ENCODE assay signal across 15 cellular contexts in genomic region chr5:149412783-149413476, GRCh38. TPM values are rescaled to one million over a fixed set of nuclear protein-coding genes. Genes with fewer than 3 reads are reported as not detected.
DNase-seq lines count a peak whose midpoint lies in the region; ATAC-seq and TF ChIP-seq lines count a peak whose summit lies in the region.
"Had no signal": no experiment of that assay in that cellular context is flagged by ENCODE, and none has a peak within 500 bp of the region (broad histone marks: within the 10 kb centered on the region; RNA-seq: fewer than 3 reads in every experiment).

No MANE protein-coding gene starts in this region.

- H4K8ac ChIP-seq in H9 (replicated peaks; ENCODE audit: insufficient read length, low read depth, low read length) (no peak overlapping the region), mesendoderm (ENCODE audit: low read depth, low read length) (no peak overlapping the region)

- no peak overlapping the region for H3K18ac ChIP-seq in H9 (ENCODE audit: insufficient read length, low read depth, low read length)
- no peak overlapping the region for H3K18ac ChIP-seq in mesendoderm (ENCODE audit: low read length)

- H2BK15ac ChIP-seq in H9 (ENCODE audit: low read depth, low read length) (no peak overlapping the region), mesendoderm (replicated peaks; ENCODE audit: low read depth) (no peak overlapping the region)

- H3K27me3 Mint-ChIP-seq in H9 (ENCODE audit: low read depth): no peaks in the 10 kb centered on the region
- H3K27me3 Mint-ChIP-seq: activated naive CD4-positive, alpha-beta T cell treated with anti-CD3 and anti-CD28 coated beads, Interleukin-2, amount 50 U/mL, for 24 hours had no signal

- H3K4me3 ChIP-seq in mesendoderm (ENCODE audit: low read length) (no peak overlapping the region), stomach smooth muscle (ENCODE audit: low read length in 2 of 2) (peak overlapping the region; percentile 93 to 100)

- H4K20me1 ChIP-seq in H9 (ENCODE audit: control insufficient read depth, insufficient read depth, insufficient read length): no peaks in the 10 kb centered on the region

- no peaks in the 10 kb centered on the region for H3K4me1 ChIP-seq in H9 (ENCODE audit: insufficient read depth, low read length)
- H3K4me1 ChIP-seq in mesendoderm (ENCODE audit: control insufficient read depth, low read depth, low read length): peaks cover 17% of the 10 kb centered on the region
- H3K4me1 ChIP-seq in stomach smooth muscle (ENCODE audit: control insufficient read depth, insufficient read depth, low read length): peaks cover 66% of the 10 kb centered on the region

- H4K5ac ChIP-seq in H9 (ENCODE audit: insufficient read length, low read depth, low read length) (no peak overlapping the region), mesendoderm (ENCODE audit: low read length) (no peak overlapping the region)

- DNase-seq in H9 (no peak), mesendoderm (no peak), NCI-H2107 treated with DMSO at 0.1 percent for 48 hours (lab: John Stamatoyannopoulos, UW; ENCODE audit: unreplicated experiment) (no peak), pons (ENCODE audit: low spot score) (no peak)
- no peak for DNase-seq in stimulated activated naive CD8-positive, alpha-beta T cell treated with anti-CD3 and anti-CD28 coated beads, Interleukin-15, Interleukin-2, amounts not matched to agents 100 U/mL and 50 U/mL, for 24 hours
- DNase-seq in activated CD4-positive, alpha-beta T cell treated with anti-CD3 and anti-CD28 coated beads, Interleukin-2, amount 50 U/mL, for 1 hour: no peak
- DNase-seq: BE2C; DMS79; naive thymus-derived CD4-positive, alpha-beta T cell; NCI-H1694; NCI-H69 had no signal

- no peaks in the 10 kb centered on the region for H3K9me3 ChIP-seq in H9 (ENCODE audit: control insufficient read depth, low read depth, low read length)
- no peaks in the 10 kb centered on the region for H3K9me3 ChIP-seq in stomach smooth muscle (ENCODE audit: control insufficient read depth in 2 of 2, low read length in 2 of 2)
- H3K9me3 ChIP-seq: BE2C had no signal

- H3K27ac Mint-ChIP-seq in H9: peak overlapping the region; percentile 7 to 86 (median 28); a peak in 3 of 7 replicates
- H3K27ac Mint-ChIP-seq: activated naive CD4-positive, alpha-beta T cell treated with anti-CD3 and anti-CD28 coated beads, Interleukin-2, amount 50 U/mL, for 24 hours; naive thymus-derived CD4-positive, alpha-beta T cell had no signal

- no peak overlapping the region for H3T11ph ChIP-seq in H9 (ENCODE audit: low read length)

- H2BK5ac ChIP-seq in H9 (ENCODE audit: insufficient read length, low read length) (no peak overlapping the region), mesendoderm (ENCODE audit: low read length) (no peak overlapping the region)

- H3K56ac ChIP-seq in H9 (ENCODE audit: insufficient read length, low read depth, low read length): no peak overlapping the region
- peak overlapping the region; percentile 44 for H3K56ac ChIP-seq in mesendoderm (ENCODE audit: low read length)

- H2BK120ac ChIP-seq in H9 (ENCODE audit: low read depth, low read length, poor library complexity, severe bottlenecking) (no peak overlapping the region), mesendoderm (ENCODE audit: low read depth, low read length) (no peak overlapping the region)

- H3K4me2 ChIP-seq in H9 (ENCODE audit: insufficient read depth, insufficient read length, low read length) (no peak overlapping the region), mesendoderm (ENCODE audit: low read length) (no peak overlapping the region)

- peak; percentile 31 for ATAC-seq in esophagus mucosa
- no peak for ATAC-seq in stimulated activated naive CD8-positive, alpha-beta T cell treated with anti-CD3 and anti-CD28 coated beads, Interleukin-15, Interleukin-2, amounts not matched to agents 100 U/mL and 50 U/mL, for 24 hours
- ATAC-seq: naive thymus-derived CD4-positive, alpha-beta T cell had no signal

- no peaks in the 10 kb centered on the region for H3K23me2 ChIP-seq in H9 (ENCODE audit: insufficient read length, low read depth, low read length, poor library complexity, severe bottlenecking)

- H3K79me2 ChIP-seq in H9 (ENCODE audit: insufficient read depth, low read length) (no peaks in the 10 kb centered on the region), mesendoderm (ENCODE audit: control insufficient read depth, insufficient read depth, low read length) (no peaks in the 10 kb centered on the region)

- H3K36me3 Mint-ChIP-seq in H9 (ENCODE audit: insufficient read depth in 1 of 3, low read depth in 3 of 3): no peaks in the 10 kb centered on the region
- H3K36me3 Mint-ChIP-seq: activated naive CD4-positive, alpha-beta T cell treated with anti-CD3 and anti-CD28 coated beads, Interleukin-2, amount 50 U/mL, for 24 hours; naive thymus-derived CD4-positive, alpha-beta T cell had no signal

- no peaks in the 10 kb centered on the region for H3K36me3 ChIP-seq in mesendoderm (ENCODE audit: control insufficient read depth, insufficient read depth, low read length)
- peaks cover 87 to 92% of the 10 kb centered on the region in 2 donors for H3K36me3 ChIP-seq in stomach smooth muscle (ENCODE audit: control insufficient read depth in 2 of 2, insufficient read depth in 2 of 2, low read length in 2 of 2)
- H3K36me3 ChIP-seq: BE2C had no signal

- no peak for TF ChIP-seq CTCF in H9 (conservative IDR thresholded peaks at IDR 0.05)

- no peaks in the 10 kb centered on the region for H3K9me3 Mint-ChIP-seq in H9
- H3K9me3 Mint-ChIP-seq: activated naive CD4-positive, alpha-beta T cell treated with anti-CD3 and anti-CD28 coated beads, Interleukin-2, amount 50 U/mL, for 24 hours had no signal

- H2BK12ac ChIP-seq in H9 (ENCODE audit: insufficient read length, low read depth, low read length): no peak overlapping the region

- H3K79me1 ChIP-seq in H9 (ENCODE audit: insufficient read depth, low read depth, low read length, poor library complexity, severe bottlenecking) (no peaks in the 10 kb centered on the region), mesendoderm (ENCODE audit: low read length) (no peaks in the 10 kb centered on the region)

- H3K4me3 Mint-ChIP-seq in H9: no peak overlapping the region
- H3K4me3 Mint-ChIP-seq: activated naive CD4-positive, alpha-beta T cell treated with anti-CD3 and anti-CD28 coated beads, Interleukin-2, amount 50 U/mL, for 24 hours; naive thymus-derived CD4-positive, alpha-beta T cell had no signal

- WGBS in H9 (ENCODE audit: extremely low coverage, insufficient read length, low lambda C conversion rate): no CpG with 5 or more reads among the region's 8 CpGs
- no CpG with 5 or more reads among the region's 8 CpGs for WGBS in mesendoderm (ENCODE audit: extremely low coverage, insufficient coverage, low lambda C conversion rate)

- H2AFZ ChIP-seq in H9 (ENCODE audit: low read length): no peak overlapping the region

- H3K9ac ChIP-seq in H9 (ENCODE audit: extremely low read depth, insufficient read length, low read length): no peak overlapping the region
- no peak overlapping the region for H3K9ac ChIP-seq in mesendoderm (ENCODE audit: low read length)
- H3K9ac ChIP-seq in stomach smooth muscle (ENCODE audit: low read length in 2 of 2): peak overlapping the region; percentile 100

- H4K91ac ChIP-seq in H9 (ENCODE audit: insufficient read length, low read depth, low read length): no peak overlapping the region

- no peak overlapping the region for H2BK20ac ChIP-seq in H9 (ENCODE audit: low read depth, low read length, poor library complexity, severe bottlenecking)

- H3K14ac ChIP-seq in H9 (ENCODE audit: insufficient read depth, low read length): 0 out of 2 replicates have a peak overlapping the region, but pooled peaks have one; percentile 24

- H3K27ac ChIP-seq in H9 (ENCODE audit: insufficient read length, low read depth, low read length) (no peak overlapping the region), mesendoderm (ENCODE audit: low read depth, low read length) (no peak overlapping the region), stomach smooth muscle (ENCODE audit: low read length) (peak overlapping the region; percentile 100)

- H3K27me3 ChIP-seq in H9 (ENCODE audit: insufficient read depth, low read length): no peaks in the 10 kb centered on the region
- H3K27me3 ChIP-seq in mesendoderm (ENCODE audit: insufficient read depth, low read length, poor library complexity): no peaks in the 10 kb centered on the region
- no peaks in the 10 kb centered on the region for H3K27me3 ChIP-seq in stomach smooth muscle (ENCODE audit: control insufficient read depth in 1 of 2, insufficient read depth in 2 of 2, low read length in 2 of 2)
- H3K27me3 ChIP-seq: BE2C had no signal

- H3K4ac ChIP-seq in H9 (ENCODE audit: low read depth, low read length): no peak overlapping the region
- no peak overlapping the region for H3K4ac ChIP-seq in mesendoderm (ENCODE audit: low read depth, low read length)

- H2AK5ac ChIP-seq in H9 (ENCODE audit: insufficient read length, low read length): no peak overlapping the region
- no peak overlapping the region for H2AK5ac ChIP-seq in mesendoderm (ENCODE audit: low read length)

- H3K4me1 Mint-ChIP-seq in H9: peaks cover 16 to 26% of the 10 kb centered on the region in 2 experiments
- H3K4me1 Mint-ChIP-seq: activated naive CD4-positive, alpha-beta T cell treated with anti-CD3 and anti-CD28 coated beads, Interleukin-2, amount 50 U/mL, for 24 hours; naive thymus-derived CD4-positive, alpha-beta T cell had no signal

- no peak overlapping the region for H3K23ac ChIP-seq in H9 (ENCODE audit: insufficient read length, low read depth, low read length)
- H3K23ac ChIP-seq in mesendoderm (ENCODE audit: low read length): peak overlapping the region; percentile 70

RNA-seq across cellular contexts. Expression of gene IL17B, which starts 33.8 kb away (rescaled TPM):
- total RNA-seq in H9 (2021) (not detected in 2 replicates), esophagus mucosa (0.28 TPM)
- polyA plus RNA-seq in mesendoderm (2013, experiment 1 of 2): 0.10 TPM
- not detected for polyA plus RNA-seq in mesendoderm (2013, experiment 2 of 2)
- total RNA-seq: activated CD8-positive, alpha-beta memory T cell treated with anti-CD3 and anti-CD28 coated beads for 36 hours; naive thymus-derived CD4-positive, alpha-beta T cell had no signal
- polyA plus RNA-seq: naive thymus-derived CD4-positive, alpha-beta T cell had no signal

RNA-seq across cellular contexts. Expression of gene PCYOX1L, which starts 55.1 kb away (rescaled TPM):
- total RNA-seq in H9 (2021) (15.3 and 16.5 TPM in 2 replicates), esophagus mucosa (6.5 TPM)
- 1.6 TPM for polyA plus RNA-seq in mesendoderm (2013, experiment 1 of 2)
- 1.5 TPM for polyA plus RNA-seq in mesendoderm (2013, experiment 2 of 2)

Comparison
In these comparisons a context has a peak if more than half of its experiments do, and no peak if none do; other contexts are left out.
1. H3K9ac ChIP-seq: peak in stomach smooth muscle (2 of 2); none in H9 (single experiment) and mesendoderm (single experiment).